In the genomic region with DNA sequence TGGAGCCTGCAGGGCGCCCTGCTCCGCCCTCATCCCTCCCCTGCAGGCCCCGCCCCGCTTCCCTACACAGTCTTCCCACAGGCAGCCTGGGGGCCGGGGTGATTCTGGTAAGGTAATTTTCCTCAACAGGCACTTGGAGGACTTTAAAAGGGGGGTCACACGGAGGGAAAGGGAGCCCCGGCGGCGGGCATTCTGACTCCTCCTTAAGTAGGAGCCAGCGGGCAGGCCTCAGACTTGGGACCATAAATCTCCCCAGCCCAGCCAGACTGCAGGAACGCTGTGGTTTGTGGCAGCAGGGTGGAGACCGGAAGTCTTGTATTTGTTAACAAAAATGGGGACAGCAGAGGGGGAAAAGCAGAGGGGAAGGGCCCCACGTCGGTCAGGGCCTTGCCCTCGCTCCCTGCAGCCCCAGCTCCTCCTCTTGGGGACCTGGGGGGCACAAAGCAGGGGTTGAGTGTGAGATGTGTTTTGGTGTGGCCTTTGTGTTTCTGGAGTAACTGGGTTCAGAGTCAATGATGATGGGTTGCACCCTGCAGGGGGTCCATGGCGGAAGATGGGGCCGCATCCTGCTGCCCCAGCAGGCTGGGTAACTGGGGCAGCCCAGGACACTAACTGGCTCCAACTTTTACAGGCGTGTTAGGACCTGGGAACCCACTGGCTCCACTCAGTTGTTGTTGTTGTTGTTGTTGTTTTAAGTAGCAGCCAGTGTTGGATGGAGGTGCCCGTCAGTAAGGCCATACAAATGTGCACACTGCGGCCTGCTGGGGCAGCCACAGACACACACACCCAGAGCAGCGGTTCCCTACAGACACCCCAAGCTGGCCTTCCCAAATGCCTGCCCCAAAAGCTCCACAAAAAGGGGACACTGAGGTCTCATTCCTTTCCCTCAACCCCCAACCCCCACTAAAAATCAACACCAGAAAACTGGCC, we compare ENCODE assay signal across 8 cellular contexts. TPM values are rescaled to one million over a fixed set of nuclear protein-coding genes. Genes with fewer than 3 reads are reported as not detected.
A peak's percentile ranks its signal among the peaks of the same experiment; 100 is the strongest.
DNase-seq lines count a peak whose midpoint lies in the region; ATAC-seq and TF ChIP-seq lines count a peak whose summit lies in the region.

No MANE protein-coding gene starts in this region.

- H3K27ac ChIP-seq in GM23248 (peak overlapping the region; percentile 76), mesodermal cell (ENCODE audit: low read depth, low read length, severe bottlenecking) (peak overlapping the region; percentile 75), vagina (peak overlapping the region; percentile 75)

- H3K27me3 ChIP-seq in GM23248 (replicated peaks; ENCODE audit: insufficient read depth) (no peaks in the 10 kb centered on the region), vagina (no peaks in the 10 kb centered on the region)

- no peaks in the 10 kb centered on the region for H3K9me3 ChIP-seq in GM23248 (ENCODE audit: low read depth)
- H3K9me3 ChIP-seq in mesodermal cell (ENCODE audit: control insufficient read depth, low read length): no peaks in the 10 kb centered on the region
- no peaks in the 10 kb centered on the region for H3K9me3 ChIP-seq in vagina

- WGBS in GM23248 (ENCODE audit: low coverage in 1 of 2, low lambda C conversion rate in 2 of 2, missing lambda C conversion rate in 2 of 2), 2 experiments: 11 to 15% methylated on average over 16 to 21 of the region's 21 CpGs
- 71 to 82% methylated on average over 7 to 11 of the region's 21 CpGs for WGBS in mesodermal cell (ENCODE audit: insufficient coverage in 2 of 2), 2 experiments

- H3K4me3 ChIP-seq in GM23248: peak overlapping the region; percentile 59
- no peak overlapping the region for H3K4me3 ChIP-seq in mesodermal cell (ENCODE audit: extremely low read depth, insufficient read depth, low read length, poor library complexity, severe bottlenecking)
- H3K4me3 ChIP-seq in vagina: peak overlapping the region; percentile 31 to 33

- no peak overlapping the region for H2AFZ ChIP-seq in GM23248

- peaks cover 56% of the 10 kb centered on the region for H3F3A ChIP-seq in GM23248 (ENCODE audit: insufficient read depth)

- peak overlapping the region; percentile 66 for H3K9ac ChIP-seq in GM23248

- DNase-seq in GM23248 (peak; percentile 96), RPMI7951 (ENCODE audit: low read depth) (peak; percentile 95), dermis blood vessel endothelial cell (peak; percentile 51), vagina (ENCODE audit: extremely low spot score in 2 of 2) (no peak), NCI-H146 (lab: John Stamatoyannopoulos, UW) (no peak)

- no peak for TF ChIP-seq CTCF in vagina (IDR thresholded peaks at IDR 0.05)

- no peaks in the 10 kb centered on the region for H4K20me1 ChIP-seq in GM23248 (ENCODE audit: insufficient read depth)

- peak overlapping the region; percentile 83 for H3K4me2 ChIP-seq in GM23248 (ENCODE audit: unreplicated experiment)

- no peaks in the 10 kb centered on the region for H3K9me2 ChIP-seq in GM23248 (ENCODE audit: insufficient read depth)

- intact Hi-C loops in vagina (cut with DNase I): no loop called here

- peaks cover 98% of the 10 kb centered on the region for H3K79me2 ChIP-seq in GM23248 (ENCODE audit: insufficient read depth)

- peaks cover 5% of the 10 kb centered on the region; the same call in 1 of the 2 replicates for H3K36me3 ChIP-seq in GM23248 (ENCODE audit: low read depth)
- peaks cover 92% of the 10 kb centered on the region for H3K36me3 ChIP-seq in mesodermal cell (ENCODE audit: control insufficient read depth, insufficient read depth, low read length)
- peaks cover 0 to 15% of the 10 kb centered on the region in 2 donors for H3K36me3 ChIP-seq in vagina

- H3K4me1 ChIP-seq in GM23248 (ENCODE audit: insufficient read depth): peaks cover 60% of the 10 kb centered on the region
- H3K4me1 ChIP-seq in mesodermal cell (ENCODE audit: control insufficient read depth, insufficient read depth, low read length, poor library complexity, severe bottlenecking): peaks cover 68% of the 10 kb centered on the region
- peaks cover 83% of the 10 kb centered on the region for H3K4me1 ChIP-seq in vagina

- ATAC-seq in GM19351 (IDR thresholded peaks at IDR 0.05; ENCODE audit: unreplicated experiment) (no peak), HG03025 (IDR thresholded peaks at IDR 0.05; ENCODE audit: low FRiP score, unreplicated experiment) (no peak)

- peak in 1 of 2 donors; percentile 2 for TF ChIP-seq POLR2A in vagina (IDR thresholded peaks at IDR 0.05)

- in situ Hi-C loops in GM23248 (cut with MboI): no loop called here

RNA-seq across cellular contexts. Expression of a gene that starts 27.7 kb away (rescaled TPM):
- 43.6 and 51.7 TPM in 2 replicates for total RNA-seq in GM23248 (2014; rRNA removed; shearing (Covaris generic))
- polyA plus RNA-seq in GM23248 (2016; fragmentation: Nextera tagmentation; extraction: Ambion mirVana): 6.8 and 8.4 TPM in 2 replicates
- 8.8 and 9.0 TPM in 2 replicates for total RNA-seq in RPMI7951 (2014; rRNA removed; shearing (Covaris generic))
- 6.2 and 9.0 TPM in 2 replicates for total RNA-seq in dermis blood vessel endothelial cell
- polyA plus RNA-seq in mesodermal cell (2013, experiment 1 of 2): 45.1 TPM
- 42.8 TPM for polyA plus RNA-seq in mesodermal cell (2013, experiment 2 of 2)
- 34.1 TPM for total RNA-seq in vagina

Comparison
In these comparisons a context has a peak if more than half of its experiments do, and no peak if none do; other contexts are left out.
1. DNase-seq: peak in GM23248 (single experiment), RPMI7951 (single experiment) and dermis blood vessel endothelial cell (single experiment); none in vagina (0 of 2) and NCI-H146 (single experiment).
2. Peak in every context shown above with its lines, with median percentiles within 50 percentile points of each other: H3K27ac ChIP-seq.